In the genomic region with DNA sequence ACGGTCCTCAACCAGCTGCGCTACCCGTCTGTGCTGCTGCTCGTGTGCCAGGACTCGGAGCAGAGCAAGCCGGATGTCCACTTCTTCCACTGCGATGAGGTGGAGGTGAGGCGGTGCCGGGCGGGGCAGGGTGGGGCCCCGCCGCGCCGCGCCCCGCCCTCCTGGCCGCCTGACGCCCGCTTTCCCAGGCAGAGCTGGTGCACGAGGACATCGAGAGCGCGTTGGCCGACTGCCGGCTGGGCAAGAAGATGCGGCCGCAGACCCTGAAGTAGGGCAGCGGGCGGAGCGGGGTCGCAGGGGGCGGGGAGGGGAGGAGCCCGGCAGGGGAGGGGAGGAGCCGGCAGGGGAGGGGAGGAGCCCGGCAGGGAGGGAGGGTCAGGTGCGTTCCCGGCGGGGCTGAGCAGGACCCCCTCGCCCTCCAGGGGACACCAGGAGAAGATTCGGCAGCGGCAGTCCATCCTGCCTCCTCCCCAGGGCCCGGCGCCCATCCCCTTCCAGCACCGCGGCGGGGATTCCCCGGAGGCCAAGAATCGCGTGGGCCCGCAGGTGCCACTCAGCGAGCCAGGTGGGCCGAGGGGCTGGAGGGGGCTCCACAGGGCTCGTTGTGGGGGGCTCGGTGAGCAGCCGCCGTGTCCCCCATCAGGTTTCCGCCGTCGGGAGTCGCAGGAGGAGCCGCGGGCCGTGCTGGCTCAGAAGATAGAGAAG, we compare ENCODE assay signal across 8 cellular contexts. TPM values are rescaled to one million over a fixed set of nuclear protein-coding genes. Genes with fewer than 3 reads are reported as not detected.
DNase-seq lines count a peak whose midpoint lies in the region; ATAC-seq and TF ChIP-seq lines count a peak whose summit lies in the region.

No MANE protein-coding gene starts in this region.

- no peak overlapping the region for H4K8ac ChIP-seq in mesenchymal stem cell (ENCODE audit: low read length)

- no TSS peak for BruUV-seq in Panc1 (replicated peaks; lab: Mats Ljungman, UMichigan)

- no peak overlapping the region for H2BK12ac ChIP-seq in mesenchymal stem cell (ENCODE audit: low read length in 2 of 2)

- DNase-seq in GM23338 (ENCODE audit: low spot score) (peak; percentile 91), Panc1 (ENCODE audit: low read depth, low spot score) (no peak), cerebellum (ENCODE audit: low spot score) (peak; percentile 76), retina (peak; percentile 67), mesothelial cell of epicardium (ENCODE audit: low spot score in 2 of 2, unreplicated experiment in 2 of 2) (no peak), mesenchymal stem cell (no peak), NCI-H128 (lab: John Stamatoyannopoulos, UW; ENCODE audit: unreplicated experiment) (no peak), hippocampal formation (lab: John Stamatoyannopoulos, UW) (no peak)

- H3K79me1 ChIP-seq in mesenchymal stem cell (replicated peaks; ENCODE audit: low read length, poor library complexity, severe bottlenecking) = peaks cover 28% of the 10 kb centered on the region

- H2BK5ac ChIP-seq in mesenchymal stem cell (ENCODE audit: low read depth, low read length, poor library complexity, severe bottlenecking) = no peak overlapping the region

- intact Hi-C loops in Panc1 (cut with micrococcal nuclease; ENCODE audit: unreplicated experiment) = loop anchor here (5.0 to 10.0 kb wide), 2 partner anchors 58 to 166 kb away; no protein-coding TSS in a partner anchor

- H3K23ac ChIP-seq in mesenchymal stem cell (ENCODE audit: low read length in 2 of 2) = no peak overlapping the region

- H3K36me3 ChIP-seq in GM23338 (ENCODE audit: insufficient read depth) (no peaks in the 10 kb centered on the region), Panc1 (ENCODE audit: control insufficient read depth, insufficient read depth, low read length) (peaks cover 5% of the 10 kb centered on the region; the same call in 1 of the 2 replicates), mesenchymal stem cell (ENCODE audit: control insufficient read depth in 1 of 2, insufficient read depth in 2 of 2, low read depth in 1 of 2, low read length in 2 of 2) (peaks cover 29 to 74% of the 10 kb centered on the region in 2 experiments)

- no peak overlapping the region for H3K9ac ChIP-seq in mesenchymal stem cell (ENCODE audit: low read length)

- POLR2A ChIA-PET in Panc1 (lab: Charles Lee) = interaction anchor here (0.6 to 0.8 kb wide), 2 partner anchors 25 to 28 kb away, joined by 3 read pairs; partner anchors contain the start of genes DEAF1 and TMEM80

- H3K4me2 ChIP-seq in GM23338 (peak overlapping the region; percentile 76), mesenchymal stem cell (ENCODE audit: low read length, poor library complexity, severe bottlenecking) (no peak overlapping the region)

- H3K9me3 Mint-ChIP-seq in GM23338 = no peaks in the 10 kb centered on the region; the same call in 2 of the 3 replicates
- H3K9me3 Mint-ChIP-seq in mesothelial cell of epicardium = no peaks in the 10 kb centered on the region

- H3K4me3 ChIP-seq in GM23338 (peak overlapping the region; percentile 51), Panc1 (ENCODE audit: low read depth in 2 of 2, low read length in 2 of 2) (no peak overlapping the region), mesenchymal stem cell (ENCODE audit: insufficient read depth in 1 of 2, low read depth in 1 of 2, low read length in 2 of 2) (no peak overlapping the region)

- no peak overlapping the region for H3K4ac ChIP-seq in mesenchymal stem cell (ENCODE audit: low read depth in 1 of 2, low read length in 2 of 2)

- TF ChIP-seq CTCF in GM23338 (conservative IDR thresholded peaks at IDR 0.05; ENCODE audit: low read depth in 2 of 2) (no peak), Panc1 (IDR thresholded peaks at IDR 0.05) (no peak), mesothelial cell of epicardium (IDR thresholded peaks at IDR 0.05; ENCODE audit: unreplicated experiment) (no peak)

- no peak overlapping the region for H2BK15ac ChIP-seq in mesenchymal stem cell (ENCODE audit: low read depth, poor library complexity, severe bottlenecking)

- H3K27ac ChIP-seq in GM23338 (ENCODE audit: low read depth) = no peak overlapping the region
- H3K27ac ChIP-seq in Panc1 (ENCODE audit: low read length) = no peak overlapping the region
- H3K27ac ChIP-seq in mesenchymal stem cell (ENCODE audit: low read length, poor library complexity, severe bottlenecking) = no peak overlapping the region

- H4K20me1 ChIP-seq in GM23338 (replicated peaks; ENCODE audit: insufficient read depth) = no peaks in the 10 kb centered on the region

- H3K27ac Mint-ChIP-seq in GM23338 (no peak overlapping the region), mesothelial cell of epicardium (no peak overlapping the region)

- H3K4me3 Mint-ChIP-seq in GM23338 (peak overlapping the region; percentile 46; the same call in 2 of the 3 replicates), mesothelial cell of epicardium (no peak overlapping the region)

- no peak overlapping the region for H2BK120ac ChIP-seq in mesenchymal stem cell (ENCODE audit: low read depth, low read length)

- H3K9me3 ChIP-seq in Panc1 (ENCODE audit: control insufficient read depth, insufficient read depth, low read depth, low read length) (no peaks in the 10 kb centered on the region), mesenchymal stem cell (ENCODE audit: control insufficient read depth, low read length) (no peaks in the 10 kb centered on the region)

- H3K4me1 ChIP-seq in GM23338 (ENCODE audit: insufficient read depth) = no peaks in the 10 kb centered on the region; the same call in none of the 2 replicates
- peaks cover 5% of the 10 kb centered on the region; the same call in 1 of the 2 replicates for H3K4me1 ChIP-seq in Panc1 (ENCODE audit: control insufficient read depth, insufficient read depth, low read length)
- H3K4me1 ChIP-seq in mesenchymal stem cell (ENCODE audit: control insufficient read depth, insufficient read depth, low read depth, low read length) = peaks cover 25% of the 10 kb centered on the region

- H3K4me1 Mint-ChIP-seq in GM23338 (peaks cover 7% of the 10 kb centered on the region; the same call in 2 of the 3 replicates), mesothelial cell of epicardium (no peaks in the 10 kb centered on the region)

- H2AK5ac ChIP-seq in mesenchymal stem cell (ENCODE audit: low read length, severe bottlenecking) = no peak overlapping the region

- H3K18ac ChIP-seq in mesenchymal stem cell (ENCODE audit: low read depth in 1 of 2, low read length in 2 of 2) = no peak overlapping the region

- no peak overlapping the region for H3K14ac ChIP-seq in mesenchymal stem cell (ENCODE audit: low read length in 2 of 2)

- H3K27me3 Mint-ChIP-seq in GM23338 (ENCODE audit: insufficient read depth, low read depth, poor library complexity) (peaks cover 12% of the 10 kb centered on the region), mesothelial cell of epicardium (ENCODE audit: low read depth) (peaks cover 31% of the 10 kb centered on the region)

- H4K91ac ChIP-seq in mesenchymal stem cell (ENCODE audit: low read length) = no peak overlapping the region

- peak; percentile 74 for ATAC-seq in GM23338
- ATAC-seq in Panc1 = peak; percentile 54

- H3K27me3 ChIP-seq in GM23338 (ENCODE audit: insufficient read depth) (no peaks in the 10 kb centered on the region), Panc1 (ENCODE audit: control insufficient read depth, insufficient read depth, low read length) (no peaks in the 10 kb centered on the region), mesenchymal stem cell (ENCODE audit: control insufficient read depth in 1 of 2, insufficient read depth in 1 of 2, low read length in 2 of 2) (no peaks in the 10 kb centered on the region)

- no peaks in the 10 kb centered on the region for H3K9me2 ChIP-seq in GM23338 (ENCODE audit: insufficient read depth)

- H3K79me2 ChIP-seq in GM23338 (replicated peaks; ENCODE audit: insufficient read depth) = no peaks in the 10 kb centered on the region

- H3K36me3 Mint-ChIP-seq in GM23338 (ENCODE audit: low read depth) = no peaks in the 10 kb centered on the region
- peaks cover 17% of the 10 kb centered on the region for H3K36me3 Mint-ChIP-seq in mesothelial cell of epicardium

- H3F3A ChIP-seq in GM23338 (replicated peaks; ENCODE audit: low read depth) = 0 out of 2 replicates have a peak, but pooled peaks cover 19% of the 10 kb centered on the region

- in situ Hi-C loops in Panc1 (cut with HindIII; ENCODE audit: low pct_unique_long_range_greater_than_20kb, low sequenced_read_pairs) = no loop called here

- WGBS in mesenchymal stem cell = 51% methylated on average over 48 of the region's 63 CpGs

- CTCF ChIA-PET in Panc1 (lab: Charles Lee) = interaction anchor here (0.6 to 1.0 kb wide), 2 partner anchors 24 to 50 kb away, joined by 5 read pairs; no protein-coding TSS in a partner anchor

- H2AFZ ChIP-seq in GM23338 (peak overlapping the region; percentile 87; the same call in 1 of the 2 replicates), mesenchymal stem cell (ENCODE audit: low read depth, low read length) (no peak overlapping the region)

RNA-seq across cellular contexts. Expression of gene EPS8L2, which starts 14.8 kb away (rescaled TPM):
- 34.1 and 38.7 TPM in 2 replicates for total RNA-seq in GM23338 (2014; rRNA removed; shearing (Covaris generic))
- 56.5 and 59.4 TPM in 2 replicates for polyA plus RNA-seq in GM23338 (2016; fragmentation: Nextera tagmentation; extraction: Ambion mirVana)
- total RNA-seq in Panc1 (2021; ENCODE audit: unreplicated experiment) (256 TPM), cerebellum (6.8 TPM), mesothelial cell of epicardium (105 to 112 TPM (median 111 TPM) in 3 replicates)
- polyA plus RNA-seq in Panc1 (2012; ENCODE audit: insufficient read length) = 495 TPM
- 16.2 TPM for polyA plus RNA-seq in mesenchymal stem cell (2013, experiment 1 of 2)
- 17.4 TPM for polyA plus RNA-seq in mesenchymal stem cell (2013, experiment 2 of 2)

RNA-seq across cellular contexts. Expression of gene TMEM80, which starts 25.2 kb away (rescaled TPM):
- 12.8 and 13.1 TPM in 2 replicates for total RNA-seq in GM23338 (2014; rRNA removed; shearing (Covaris generic))
- 25.1 and 25.4 TPM in 2 replicates for polyA plus RNA-seq in GM23338 (2016; fragmentation: Nextera tagmentation; extraction: Ambion mirVana)
- 45.2 TPM for total RNA-seq in Panc1 (2021; ENCODE audit: unreplicated experiment)
- 35.2 TPM for polyA plus RNA-seq in Panc1 (2012; ENCODE audit: insufficient read length)
- 11.1 TPM for total RNA-seq in cerebellum
- 25.7 to 30.7 TPM (median 28.7 TPM) in 3 replicates for total RNA-seq in mesothelial cell of epicardium
- 13.4 TPM for polyA plus RNA-seq in mesenchymal stem cell (2013, experiment 1 of 2)
- polyA plus RNA-seq in mesenchymal stem cell (2013, experiment 2 of 2) = 15.6 TPM

RNA-seq across cellular contexts. Expression of gene DEAF1, which starts 25.8 kb away (rescaled TPM):
- 33.5 and 42.6 TPM in 2 replicates for total RNA-seq in GM23338 (2014; rRNA removed; shearing (Covaris generic))
- polyA plus RNA-seq in GM23338 (2016; fragmentation: Nextera tagmentation; extraction: Ambion mirVana) = 47.8 and 49.3 TPM in 2 replicates
- total RNA-seq in Panc1 (2021; ENCODE audit: unreplicated experiment) = 105 TPM
- 143 TPM for polyA plus RNA-seq in Panc1 (2012; ENCODE audit: insufficient read length)
- total RNA-seq in cerebellum = 61.0 TPM
- 59.6 to 64.9 TPM (median 64.0 TPM) in 3 replicates for total RNA-seq in mesothelial cell of epicardium
- 21.2 TPM for polyA plus RNA-seq in mesenchymal stem cell (2013, experiment 1 of 2)
- 20.6 TPM for polyA plus RNA-seq in mesenchymal stem cell (2013, experiment 2 of 2)

RNA-seq across cellular contexts. Expression of gene TALDO1, which starts 26.5 kb away (rescaled TPM):
- total RNA-seq in GM23338 (2014; rRNA removed; shearing (Covaris generic)) = 339 and 353 TPM in 2 replicates
- 402 and 411 TPM in 2 replicates for polyA plus RNA-seq in GM23338 (2016; fragmentation: Nextera tagmentation; extraction: Ambion mirVana)
- total RNA-seq in Panc1 (2021; ENCODE audit: unreplicated experiment) (257 TPM), cerebellum (52.0 TPM), mesothelial cell of epicardium (86.9 to 97.5 TPM (median 89.7 TPM) in 3 replicates)
- polyA plus RNA-seq in Panc1 (2012; ENCODE audit: insufficient read length) = 397 TPM
- polyA plus RNA-seq in mesenchymal stem cell (2013, experiment 1 of 2) = 215 TPM
- 211 TPM for polyA plus RNA-seq in mesenchymal stem cell (2013, experiment 2 of 2)

RNA-seq across cellular contexts. Expression of gene GATD1, which starts 56.5 kb away (rescaled TPM):
- total RNA-seq in GM23338 (2014; rRNA removed; shearing (Covaris generic)) = 28.0 and 51.0 TPM in 2 replicates
- 39.3 and 44.9 TPM in 2 replicates for polyA plus RNA-seq in GM23338 (2016; fragmentation: Nextera tagmentation; extraction: Ambion mirVana)
- total RNA-seq in Panc1 (2021; ENCODE audit: unreplicated experiment) = 229 TPM
- 200 TPM for polyA plus RNA-seq in Panc1 (2012; ENCODE audit: insufficient read length)
- total RNA-seq in cerebellum = 44.0 TPM
- 81.1 to 91.2 TPM (median 83.9 TPM) in 3 replicates for total RNA-seq in mesothelial cell of epicardium
- 50.4 TPM for polyA plus RNA-seq in mesenchymal stem cell (2013, experiment 1 of 2)
- polyA plus RNA-seq in mesenchymal stem cell (2013, experiment 2 of 2) = 43.7 TPM

Comparison
In these comparisons a context has a peak if more than half of its experiments do, and no peak if none do; other contexts are left out.
1. DNase-seq: peak in GM23338 (single experiment), cerebellum (single experiment) and retina (single experiment); none in Panc1 (single experiment), mesothelial cell of epicardium (0 of 2), mesenchymal stem cell (single experiment), NCI-H128 (single experiment) and hippocampal formation (0 of 2).